Comparison of ENCODE assay signal across 23 cellular contexts in genomic region chr3:196072313-196072712, GRCh38.
"Had no signal": no experiment of that assay in that cellular context is flagged by ENCODE, and none has a peak within 500 bp of the region (broad histone marks: within the 10 kb centered on the region; RNA-seq: fewer than 3 reads in every experiment).

No MANE protein-coding gene starts in this region.

- H3K27ac Mint-ChIP-seq: activated naive CD4-positive, alpha-beta T cell treated with anti-CD3 and anti-CD28 coated beads for 36 hours; nephron; progenitor cell of endocrine pancreas; stimulated activated naive CD8-positive, alpha-beta T cell treated with anti-CD3 and anti-CD28 coated beads, Interleukin-15, Interleukin-2, amounts not matched to agents 100 ng/mL and 50 ng/mL, for 24 hours had no signal

- H3K9me3 ChIP-seq: breast epithelium, ovary, right lobe of liver, thoracic aorta had no signal

- H3K27me3 Mint-ChIP-seq: progenitor cell of endocrine pancreas; stimulated activated naive CD8-positive, alpha-beta T cell treated with anti-CD3 and anti-CD28 coated beads, Interleukin-15, Interleukin-2, amounts not matched to agents 100 ng/mL and 50 ng/mL, for 24 hours had no signal

- H3K4me3 Mint-ChIP-seq: activated naive CD4-positive, alpha-beta T cell treated with anti-CD3 and anti-CD28 coated beads for 36 hours; nephron; stimulated activated naive CD8-positive, alpha-beta T cell treated with anti-CD3 and anti-CD28 coated beads, Interleukin-15, Interleukin-2, amounts not matched to agents 100 ng/mL and 50 ng/mL, for 24 hours had no signal

- H3K27me3 ChIP-seq: breast epithelium, ovary, right lobe of liver had no signal

- H3K27ac ChIP-seq: breast epithelium, ovary, right lobe of liver, thoracic aorta had no signal

- FAIRE-seq: endothelial cell of umbilical vein, keratinocyte, urothelium cell line had no signal

- DNase-seq: activated CD4-positive, alpha-beta T cell treated with anti-CD3 and anti-CD28 coated beads for 4 hours; activated CD4-positive, alpha-beta T cell treated with anti-CD3 and anti-CD28 coated beads, Interleukin-2, amount 50 U/mL, for 4 hours; activated CD8-positive, alpha-beta memory T cell treated with anti-CD3 and anti-CD28 coated beads, Interleukin-2, amount 50 U/mL, for 4 hours; activated effector memory CD4-positive, alpha-beta T cell treated with anti-CD3 and anti-CD28 coated beads, Interleukin-2, amount 50 U/mL, for 16 hours; activated naive CD4-positive, alpha-beta T cell treated with anti-CD3 and anti-CD28 coated beads for 36 hours; activated T-cell treated with anti-CD3 and anti-CD28 coated beads, Interleukin-2, amount 50 U/mL, for 1 hour; central memory CD4-positive, alpha-beta T cell; head of caudate nucleus; hippocampal formation; left cardiac atrium; mammary epithelial cell; ovary; right lobe of liver; stimulated activated CD4-positive, alpha-beta T cell treated with anti-CD3 and anti-CD28 coated beads, Interleukin-2, amount 100 ng/mL, for 48 hours; trophoblast cell had no signal

- H3K4me1 Mint-ChIP-seq: nephron had no signal

- H3K4me3 ChIP-seq: breast epithelium, ovary, right lobe of liver, thoracic aorta had no signal

- H3K36me3 ChIP-seq: ovary had no signal

- H3K4me1 ChIP-seq: breast epithelium, right lobe of liver had no signal

- H3K9me3 Mint-ChIP-seq: activated naive CD4-positive, alpha-beta T cell treated with anti-CD3 and anti-CD28 coated beads for 36 hours; nephron; stimulated activated naive CD8-positive, alpha-beta T cell treated with anti-CD3 and anti-CD28 coated beads, Interleukin-15, Interleukin-2, amounts not matched to agents 100 ng/mL and 50 ng/mL, for 24 hours had no signal
